In genomic region chr3:45730409-45731154, GRCh38 we compare ENCODE assay signal across 20 cellular contexts. TPM values are rescaled to one million over a fixed set of nuclear protein-coding genes. Genes with fewer than 3 reads are reported as not detected.
DNase-seq lines count a peak whose midpoint lies in the region; ATAC-seq, FAIRE-seq and TF ChIP-seq lines count a peak whose summit lies in the region.
"Had no signal": no experiment of that assay in that cellular context is flagged by ENCODE, and none has a peak within 500 bp of the region (broad histone marks: within the 10 kb centered on the region; RNA-seq: fewer than 3 reads in every experiment).

No MANE protein-coding gene starts in this region.

- no peaks in the 10 kb centered on the region for H3K9me3 Mint-ChIP-seq in CD8-positive, alpha-beta T cell
- H3K9me3 Mint-ChIP-seq: activated naive CD8-positive, alpha-beta T cell treated with anti-CD3 and anti-CD28 coated beads, Interleukin-2, amount 10 ng/mL, durations not matched to agents 7 days and 5 days had no signal

- H3K4me1 Mint-ChIP-seq in CD8-positive, alpha-beta T cell (ENCODE audit: low read depth) = peaks cover 19% of the 10 kb centered on the region

- H3K27ac ChIP-seq in CD8-positive, alpha-beta T cell (ENCODE audit: low read depth, low read length) = no peak overlapping the region
- H3K27ac ChIP-seq: esophagus muscularis mucosa, gastrocnemius medialis, neutrophil, vagina had no signal

- H3K36me3 ChIP-seq in CD8-positive, alpha-beta T cell (ENCODE audit: insufficient read depth, low read length) = peaks cover 38% of the 10 kb centered on the region
- no peaks in the 10 kb centered on the region; the same call in none of the 2 replicates for H3K36me3 ChIP-seq in BE2C

- TF ChIP-seq CTCF in CD8-positive, alpha-beta T cell (IDR thresholded peaks at IDR 0.05) = no peak
- no peak for TF ChIP-seq CTCF in BE2C (IDR thresholded peaks at IDR 0.05; ENCODE audit: low read depth, low read length)

- no peak for ATAC-seq in CD8-positive, alpha-beta T cell
- ATAC-seq in HG03565 (IDR thresholded peaks at IDR 0.05; ENCODE audit: unreplicated experiment) (peak; percentile 69), GM18861 (IDR thresholded peaks at IDR 0.05; ENCODE audit: unreplicated experiment) (no peak), GM18505 (IDR thresholded peaks at IDR 0.05; ENCODE audit: unreplicated experiment) (no peak)
- ATAC-seq: gastrocnemius medialis, Right ventricle myocardium inferior had no signal

- intact Hi-C loops in CD8-positive, alpha-beta T cell (cut with DNase I, micrococcal nuclease) = loop anchor here in 1 of 2 experiments (10.0 kb wide), 1 partner anchor 216 kb away; no protein-coding TSS in a partner anchor

- DNase-seq in CD8-positive, alpha-beta T cell = no peak
- DNase-seq in GM12892 (ENCODE audit: insufficient read length) = no peak
- peak; percentile 19 for DNase-seq in medulla oblongata (ENCODE audit: extremely low spot score)
- DNase-seq in BE2C = no peak
- DNase-seq: activated CD4-positive, CD25-positive, alpha-beta regulatory T cell treated with anti-CD3 and anti-CD28 coated beads, Interleukin-2, amount 50 U/mL, for 72 hours; activated naive CD8-positive, alpha-beta T cell treated with anti-CD3 and anti-CD28 coated beads, Interleukin-2, amount 10 ng/mL, durations not matched to agents 7 days and 5 days; gastrocnemius medialis; NCI-H1048; NCI-H187 treated with DMSO at 0.1 percent for 48 hours; OCI-M1; SW 1271 had no signal

- FAIRE-seq in GM12892 (lab: Jason Lieb, UNC) = peak; percentile 94
- FAIRE-seq: colon, keratinocyte had no signal

- no peaks in the 10 kb centered on the region for H3K27me3 ChIP-seq in CD8-positive, alpha-beta T cell (ENCODE audit: insufficient read depth, low read length)
- no peaks in the 10 kb centered on the region for H3K27me3 ChIP-seq in BE2C
- H3K27me3 ChIP-seq: esophagus muscularis mucosa, gastrocnemius medialis, neutrophil, vagina had no signal

- H3K4me1 ChIP-seq in CD8-positive, alpha-beta T cell (ENCODE audit: insufficient read depth, low read length) = no peaks in the 10 kb centered on the region
- no peaks in the 10 kb centered on the region for H3K4me1 ChIP-seq in BE2C
- H3K4me1 ChIP-seq: vagina had no signal

- TF ChIP-seq POLR2A in GM12892 (IDR thresholded peaks at IDR 0.05; ENCODE audit: low read depth, low read length) = no peak
- TF ChIP-seq POLR2A in GM18505 (IDR thresholded peaks at IDR 0.05; ENCODE audit: borderline replicate concordance, extremely low read depth, insufficient read depth, insufficient read length) = no peak

- CTCF ChIA-PET in CD8-positive, alpha-beta T cell (lab: Charles Lee) = interaction anchor here (1.0 to 1.2 kb wide), 2 partner anchors 13 to 33 kb away, joined by 3 read pairs; no protein-coding TSS in a partner anchor

- H3K36me3 Mint-ChIP-seq in CD8-positive, alpha-beta T cell = peaks cover 82% of the 10 kb centered on the region

- peak overlapping the region; percentile 60 for H3K27ac Mint-ChIP-seq in CD8-positive, alpha-beta T cell
- H3K27ac Mint-ChIP-seq: activated naive CD8-positive, alpha-beta T cell treated with anti-CD3 and anti-CD28 coated beads, Interleukin-2, amount 10 ng/mL, durations not matched to agents 7 days and 5 days had no signal

- H3K4me3 ChIP-seq in CD8-positive, alpha-beta T cell (ENCODE audit: low read depth, low read length) = no peak overlapping the region
- no peak overlapping the region for H3K4me3 ChIP-seq in BE2C (ENCODE audit: low read depth, low read length)
- H3K4me3 ChIP-seq: esophagus muscularis mucosa, gastrocnemius medialis, vagina had no signal

- H3K9me3 ChIP-seq in CD8-positive, alpha-beta T cell (ENCODE audit: low read length) = no peaks in the 10 kb centered on the region
- no peaks in the 10 kb centered on the region for H3K9me3 ChIP-seq in BE2C
- H3K9me3 ChIP-seq: esophagus muscularis mucosa, gastrocnemius medialis, neutrophil, vagina had no signal

- H3K4me3 Mint-ChIP-seq in CD8-positive, alpha-beta T cell = no peak overlapping the region
- H3K4me3 Mint-ChIP-seq: activated naive CD8-positive, alpha-beta T cell treated with anti-CD3 and anti-CD28 coated beads, Interleukin-2, amount 10 ng/mL, durations not matched to agents 7 days and 5 days had no signal

- POLR2A ChIA-PET in CD8-positive, alpha-beta T cell (lab: Charles Lee) = no interaction called here

- H3K27me3 Mint-ChIP-seq in CD8-positive, alpha-beta T cell (ENCODE audit: low read depth) = no peaks in the 10 kb centered on the region
- H3K27me3 Mint-ChIP-seq: activated naive CD8-positive, alpha-beta T cell treated with anti-CD3 and anti-CD28 coated beads, Interleukin-2, amount 10 ng/mL, durations not matched to agents 7 days and 5 days had no signal

RNA-seq across cellular contexts. Expression of gene SACM1L, which starts 41.4 kb away (rescaled TPM):
- 10 to 100 TPM; 54.4 to 56.7 TPM for total RNA-seq in CD8-positive, alpha-beta T cell
- 19.0 TPM for polyA plus RNA-seq in GM12892 (2012; ENCODE audit: missing spikeins)
- 31.2 TPM for polyA plus RNA-seq in BE2C (2012; ENCODE audit: insufficient read depth, insufficient read length, low read depth)
